ENCODE assay signal across 1 cellular context in the genomic region with DNA sequence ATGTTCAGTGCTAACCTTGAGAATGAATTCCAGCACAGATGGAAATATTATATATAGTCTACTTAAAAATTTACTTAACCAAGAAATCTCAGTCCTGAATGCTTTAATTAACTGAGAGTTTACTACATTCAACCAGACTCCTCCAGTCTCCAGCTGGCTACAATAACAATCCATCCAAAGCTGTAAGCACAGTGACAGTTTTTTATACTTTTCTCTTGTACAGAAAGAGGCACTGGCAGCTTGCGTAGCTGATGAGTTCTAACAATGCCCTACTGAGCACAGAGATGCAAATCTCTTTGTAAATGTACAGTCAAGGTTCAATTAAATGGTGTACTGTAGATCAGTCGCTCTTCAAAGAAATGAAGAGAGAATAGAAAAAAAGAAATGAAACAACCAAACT.
TF ChIP-seq lines count a peak whose summit lies in the region.

No MANE protein-coding gene starts in this region.

TF ChIP-seq in GM12878, 131 proteins besides CTCF, POLR2A, EP300 and RAD21 (continued from another document):
- TF ChIP-seq, protein P1, sequence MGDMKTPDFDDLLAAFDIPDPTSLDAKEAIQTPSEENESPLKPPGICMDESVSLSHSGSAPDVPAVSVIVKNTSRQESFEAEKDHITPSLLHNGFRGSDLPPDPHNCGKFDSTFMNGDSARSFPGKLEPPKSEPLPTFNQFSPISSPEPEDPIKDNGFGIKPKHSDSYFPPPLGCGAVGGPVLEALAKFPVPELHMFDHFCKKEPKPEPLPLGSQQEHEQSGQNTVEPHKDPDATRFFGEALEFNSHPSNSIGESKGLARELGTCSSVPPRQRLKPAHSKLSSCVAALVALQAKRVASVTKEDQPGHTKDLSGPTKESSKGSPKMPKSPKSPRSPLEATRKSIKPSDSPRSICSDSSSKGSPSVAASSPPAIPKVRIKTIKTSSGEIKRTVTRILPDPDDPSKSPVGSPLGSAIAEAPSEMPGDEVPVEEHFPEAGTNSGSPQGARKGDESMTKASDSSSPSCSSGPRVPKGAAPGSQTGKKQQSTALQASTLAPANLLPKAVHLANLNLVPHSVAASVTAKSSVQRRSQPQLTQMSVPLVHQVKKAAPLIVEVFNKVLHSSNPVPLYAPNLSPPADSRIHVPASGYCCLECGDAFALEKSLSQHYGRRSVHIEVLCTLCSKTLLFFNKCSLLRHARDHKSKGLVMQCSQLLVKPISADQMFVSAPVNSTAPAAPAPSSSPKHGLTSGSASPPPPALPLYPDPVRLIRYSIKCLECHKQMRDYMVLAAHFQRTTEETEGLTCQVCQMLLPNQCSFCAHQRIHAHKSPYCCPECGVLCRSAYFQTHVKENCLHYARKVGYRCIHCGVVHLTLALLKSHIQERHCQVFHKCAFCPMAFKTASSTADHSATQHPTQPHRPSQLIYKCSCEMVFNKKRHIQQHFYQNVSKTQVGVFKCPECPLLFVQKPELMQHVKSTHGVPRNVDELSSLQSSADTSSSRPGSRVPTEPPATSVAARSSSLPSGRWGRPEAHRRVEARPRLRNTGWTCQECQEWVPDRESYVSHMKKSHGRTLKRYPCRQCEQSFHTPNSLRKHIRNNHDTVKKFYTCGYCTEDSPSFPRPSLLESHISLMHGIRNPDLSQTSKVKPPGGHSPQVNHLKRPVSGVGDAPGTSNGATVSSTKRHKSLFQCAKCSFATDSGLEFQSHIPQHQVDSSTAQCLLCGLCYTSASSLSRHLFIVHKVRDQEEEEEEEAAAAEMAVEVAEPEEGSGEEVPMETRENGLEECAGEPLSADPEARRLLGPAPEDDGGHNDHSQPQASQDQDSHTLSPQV (IDR thresholded peaks at IDR 0.05): no peak
- TF ChIP-seq, protein P2, sequence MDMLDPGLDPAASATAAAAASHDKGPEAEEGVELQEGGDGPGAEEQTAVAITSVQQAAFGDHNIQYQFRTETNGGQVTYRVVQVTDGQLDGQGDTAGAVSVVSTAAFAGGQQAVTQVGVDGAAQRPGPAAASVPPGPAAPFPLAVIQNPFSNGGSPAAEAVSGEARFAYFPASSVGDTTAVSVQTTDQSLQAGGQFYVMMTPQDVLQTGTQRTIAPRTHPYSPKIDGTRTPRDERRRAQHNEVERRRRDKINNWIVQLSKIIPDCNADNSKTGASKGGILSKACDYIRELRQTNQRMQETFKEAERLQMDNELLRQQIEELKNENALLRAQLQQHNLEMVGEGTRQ (IDR thresholded peaks at IDR 0.05; ENCODE audit: borderline replicate concordance, low read depth, low read length): no peak
- TF ChIP-seq STAT3 (IDR thresholded peaks at IDR 0.05; ENCODE audit: low read depth, low read length): no peak
- TF ChIP-seq, protein P3, sequence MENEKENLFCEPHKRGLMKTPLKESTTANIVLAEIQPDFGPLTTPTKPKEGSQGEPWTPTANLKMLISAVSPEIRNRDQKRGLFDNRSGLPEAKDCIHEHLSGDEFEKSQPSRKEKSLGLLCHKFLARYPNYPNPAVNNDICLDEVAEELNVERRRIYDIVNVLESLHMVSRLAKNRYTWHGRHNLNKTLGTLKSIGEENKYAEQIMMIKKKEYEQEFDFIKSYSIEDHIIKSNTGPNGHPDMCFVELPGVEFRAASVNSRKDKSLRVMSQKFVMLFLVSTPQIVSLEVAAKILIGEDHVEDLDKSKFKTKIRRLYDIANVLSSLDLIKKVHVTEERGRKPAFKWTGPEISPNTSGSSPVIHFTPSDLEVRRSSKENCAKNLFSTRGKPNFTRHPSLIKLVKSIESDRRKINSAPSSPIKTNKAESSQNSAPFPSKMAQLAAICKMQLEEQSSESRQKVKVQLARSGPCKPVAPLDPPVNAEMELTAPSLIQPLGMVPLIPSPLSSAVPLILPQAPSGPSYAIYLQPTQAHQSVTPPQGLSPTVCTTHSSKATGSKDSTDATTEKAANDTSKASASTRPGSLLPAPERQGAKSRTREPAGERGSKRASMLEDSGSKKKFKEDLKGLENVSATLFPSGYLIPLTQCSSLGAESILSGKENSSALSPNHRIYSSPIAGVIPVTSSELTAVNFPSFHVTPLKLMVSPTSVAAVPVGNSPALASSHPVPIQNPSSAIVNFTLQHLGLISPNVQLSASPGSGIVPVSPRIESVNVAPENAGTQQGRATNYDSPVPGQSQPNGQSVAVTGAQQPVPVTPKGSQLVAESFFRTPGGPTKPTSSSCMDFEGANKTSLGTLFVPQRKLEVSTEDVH (IDR thresholded peaks at IDR 0.05; ENCODE audit: low read depth, partially characterized antibody): no peak
- TF ChIP-seq SUZ12 (IDR thresholded peaks at IDR 0.05; ENCODE audit: unreplicated experiment): no peak
- TF ChIP-seq SMARCA5 (IDR thresholded peaks at IDR 0.05): no peak
- TF ChIP-seq CREB1 (IDR thresholded peaks at IDR 0.05; ENCODE audit: low read depth): no peak
- TF ChIP-seq FOS (IDR thresholded peaks at IDR 0.05; ENCODE audit: borderline replicate concordance, extremely low read depth, insufficient read length): no peak
- TF ChIP-seq, protein P4, sequence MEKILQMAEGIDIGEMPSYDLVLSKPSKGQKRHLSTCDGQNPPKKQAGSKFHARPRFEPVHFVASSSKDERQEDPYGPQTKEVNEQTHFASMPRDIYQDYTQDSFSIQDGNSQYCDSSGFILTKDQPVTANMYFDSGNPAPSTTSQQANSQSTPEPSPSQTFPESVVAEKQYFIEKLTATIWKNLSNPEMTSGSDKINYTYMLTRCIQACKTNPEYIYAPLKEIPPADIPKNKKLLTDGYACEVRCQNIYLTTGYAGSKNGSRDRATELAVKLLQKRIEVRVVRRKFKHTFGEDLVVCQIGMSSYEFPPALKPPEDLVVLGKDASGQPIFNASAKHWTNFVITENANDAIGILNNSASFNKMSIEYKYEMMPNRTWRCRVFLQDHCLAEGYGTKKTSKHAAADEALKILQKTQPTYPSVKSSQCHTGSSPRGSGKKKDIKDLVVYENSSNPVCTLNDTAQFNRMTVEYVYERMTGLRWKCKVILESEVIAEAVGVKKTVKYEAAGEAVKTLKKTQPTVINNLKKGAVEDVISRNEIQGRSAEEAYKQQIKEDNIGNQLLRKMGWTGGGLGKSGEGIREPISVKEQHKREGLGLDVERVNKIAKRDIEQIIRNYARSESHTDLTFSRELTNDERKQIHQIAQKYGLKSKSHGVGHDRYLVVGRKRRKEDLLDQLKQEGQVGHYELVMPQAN (conservative IDR thresholded peaks at IDR 0.05): no peak
